Comparison of ENCODE assay signal across 20 cellular contexts in genomic region chr12:2047752-2048151, GRCh38. TPM values are rescaled to one million over a fixed set of nuclear protein-coding genes. Genes with fewer than 3 reads are reported as not detected.
A peak's percentile ranks its signal among the peaks of the same experiment; 100 is the strongest.
DNase-seq lines count a peak whose midpoint lies in the region; ATAC-seq, FAIRE-seq and TF ChIP-seq lines count a peak whose summit lies in the region.
"Had no signal": no experiment of that assay in that cellular context is flagged by ENCODE, and none has a peak within 500 bp of the region (broad histone marks: within the 10 kb centered on the region; RNA-seq: fewer than 3 reads in every experiment).

No MANE protein-coding gene starts in this region.

- in situ Hi-C loops in HepG2 (cut with HindIII; ENCODE audit: extremely low pct_ligation_motif_present, low pct_unique_long_range_greater_than_20kb), result no loop called here

- 6% methylated on average over 5 of the region's 7 CpGs for WGBS in HepG2 (ENCODE audit: low lambda C conversion rate)
- WGBS in right lobe of liver (ENCODE audit: insufficient coverage, low coverage, low lambda C conversion rate, missing lambda C conversion rate), result 84% methylated on average over 4 of the region's 7 CpGs

- DNase-seq in HepG2 (ENCODE audit: low spot score) (peak; percentile 24), right lobe of liver (no peak), RPMI7951 (ENCODE audit: low read depth) (peak; percentile 43), HTR-8/SVneo (ENCODE audit: insufficient read length, low spot score) (no peak), lower lobe of right lung (no peak)
- DNase-seq: AML-193; Caco-2; Calu3; CD4-positive, alpha-beta T cell; CD8-positive, alpha-beta T cell; DMS79 treated with DMSO at 0.1 percent for 48 hours; GF-D8 had no signal

- no peak for TF ChIP-seq CTCF in HepG2 (CRISPR knock-in tag; IDR thresholded peaks at IDR 0.05)
- TF ChIP-seq CTCF in right lobe of liver (IDR thresholded peaks at IDR 0.05), result no peak
- no peak for TF ChIP-seq CTCF in lower lobe of right lung (IDR thresholded peaks at IDR 0.05)

- intact Hi-C loops in HepG2 (cut with micrococcal nuclease; ENCODE audit: unreplicated experiment), result no loop called here
- intact Hi-C loops in right lobe of liver (cut with DNase I), result no loop called here
- intact Hi-C loops in lower lobe of right lung (cut with DNase I), result no loop called here

- H3K9me3 ChIP-seq in HepG2 (ENCODE audit: low read length), result no peaks in the 10 kb centered on the region
- H3K9me3 ChIP-seq in right lobe of liver, result no peaks in the 10 kb centered on the region
- H3K9me3 ChIP-seq in lower lobe of right lung, result no peaks in the 10 kb centered on the region
- H3K9me3 ChIP-seq: A549; BLaER1 treated with 17β-estradiol and CSF1 and Interleukin-3, amounts not matched to agents 10 nM and 100 nM; Caco-2 had no signal

- no peak for TF ChIP-seq RAD21 in HepG2 (CRISPR knock-in tag; IDR thresholded peaks at IDR 0.05)

- H3K36me3 ChIP-seq in HepG2 (replicated peaks in 1 of 2; ENCODE audit: control insufficient read depth in 1 of 2, insufficient read depth in 2 of 2, low read length in 2 of 2), result no peaks in the 10 kb centered on the region
- H3K36me3 ChIP-seq in right lobe of liver, result no peaks in the 10 kb centered on the region
- no peaks in the 10 kb centered on the region for H3K36me3 ChIP-seq in lower lobe of right lung
- H3K36me3 ChIP-seq: BLaER1 treated with 17β-estradiol and CSF1 and Interleukin-3, amounts not matched to agents 10 nM and 100 nM had no signal

- CTCF ChIA-PET in HepG2 (lab: Yijun Ruan, JAX; ENCODE audit: low intra/inter-chr PET ratio, low total read pairs), result no interaction called here

- FAIRE-seq in HepG2 (lab: Jason Lieb, UNC) (no peak), HTR-8/SVneo (lab: Jason Lieb, UNC) (no peak)
- FAIRE-seq: A549, D721Med, G401.6, GM12891, GM19239 had no signal

- no peak for TF ChIP-seq POLR2A in HepG2 (IDR thresholded peaks at IDR 0.05; ENCODE audit: insufficient read depth in 1 of 2, low read depth in 2 of 2, low read length in 2 of 2)
- TF ChIP-seq POLR2A in right lobe of liver (IDR thresholded peaks at IDR 0.05), result no peak

- no peak overlapping the region for H2AFZ ChIP-seq in HepG2 (ENCODE audit: low read length)

- H3K4me1 ChIP-seq in HepG2 (ENCODE audit: insufficient read depth, low read length), result peaks cover 33% of the 10 kb centered on the region
- H3K4me1 ChIP-seq in right lobe of liver, result no peaks in the 10 kb centered on the region
- H3K4me1 ChIP-seq in lower lobe of right lung, result peaks cover 6% of the 10 kb centered on the region
- H3K4me1 ChIP-seq: A549, Caco-2 had no signal

- H3K4me3 ChIP-seq in HepG2 (replicated peaks in 1 of 3; ENCODE audit: insufficient read depth in 1 of 3, low read depth in 2 of 3, low read length in 3 of 3) (0 out of 6 replicates have a peak overlapping the region, but pooled peaks of 1 of the 3 experiments have one; percentile 7), right lobe of liver (no peak overlapping the region), lower lobe of right lung (no peak overlapping the region)
- H3K4me3 ChIP-seq: A549; BLaER1 treated with 17β-estradiol and CSF1 and Interleukin-3, amounts not matched to agents 10 nM and 100 nM had no signal

- ATAC-seq in HepG2, result peak; percentile 48; the same call in 2 of the 3 replicates
- ATAC-seq in right lobe of liver, result no peak
- no peak for ATAC-seq in lower lobe of right lung
- ATAC-seq: A549; CD8-positive, alpha-beta T cell had no signal

- H4K20me1 ChIP-seq in HepG2 (ENCODE audit: insufficient read depth, low read length), result no peaks in the 10 kb centered on the region

- no peaks in the 10 kb centered on the region for H3K79me2 ChIP-seq in HepG2 (ENCODE audit: insufficient read depth, low read length)

- no peak for TF ChIP-seq EP300 in HepG2 (IDR thresholded peaks at IDR 0.05; ENCODE audit: low read depth in 2 of 2, low read length in 2 of 2)
- no peak for TF ChIP-seq EP300 in HepG2 (CRISPR knock-in tag; IDR thresholded peaks at IDR 0.05; ENCODE audit: borderline replicate concordance)

- POLR2A ChIA-PET in HepG2 (lab: Yijun Ruan, JAX), result no interaction called here

- H3K9ac ChIP-seq in HepG2 (ENCODE audit: insufficient read depth, low read depth, low read length), result no peak overlapping the region
- H3K9ac ChIP-seq: BLaER1 treated with 17β-estradiol and CSF1 and Interleukin-3, amounts not matched to agents 10 nM and 100 nM had no signal

- H3K27ac ChIP-seq in HepG2 (ENCODE audit: extremely low read length, insufficient read depth, low read length) (no peak overlapping the region), right lobe of liver (no peak overlapping the region), lower lobe of right lung (no peak overlapping the region)
- H3K27ac ChIP-seq: 22Rv1; A549; BLaER1 treated with 17β-estradiol and CSF1 and Interleukin-3, amounts not matched to agents 10 nM and 100 nM; C4-2B had no signal

- peak overlapping the region; percentile 28; the same call in 1 of the 2 replicates for H3K4me2 ChIP-seq in HepG2 (ENCODE audit: low read depth, low read length)
- H3K4me2 ChIP-seq: A549; BLaER1 treated with 17β-estradiol and CSF1 and Interleukin-3, amounts not matched to agents 10 nM and 100 nM had no signal

- H3K27me3 ChIP-seq in HepG2 (ENCODE audit: control insufficient read depth in 1 of 2, insufficient read depth in 2 of 2, low read length in 2 of 2), result peaks cover 3 to 53% of the 10 kb centered on the region in 2 experiments; a peak in 4 of 5 replicates
- H3K27me3 ChIP-seq in right lobe of liver, result peaks cover 0 to 7% of the 10 kb centered on the region in 2 donors
- H3K27me3 ChIP-seq in lower lobe of right lung (ENCODE audit: low read depth), result peaks cover 26% of the 10 kb centered on the region

- no TSS peak for BruUV-seq in HepG2 (replicated peaks; lab: Mats Ljungman, UMichigan)

TF ChIP-seq in HepG2, 621 proteins besides CTCF, POLR2A, EP300 and RAD21 (continues in another document):
- peak; percentile 58; the same call in 1 of the 2 replicates for TF ChIP-seq ETV5 (CRISPR knock-in tag; IDR thresholded peaks at IDR 0.05; ENCODE audit: borderline replicate concordance)

RNA-seq across cellular contexts. Expression of gene CACNA1C, which starts 5.0 kb away (rescaled TPM):
- total RNA-seq in HepG2 (2016; rRNA removed; fragmentation: Illumina TruSeq; extraction: Trizol), result not detected in 2 replicates
- total RNA-seq in HepG2 (2016; cell fraction: cytosol; rRNA removed; fragmentation: Illumina TruSeq; extraction: Trizol; ENCODE audit: low read depth), result not detected in 2 replicates
- total RNA-seq in HepG2 (2016; cell fraction: insoluble cytoplasmic fraction; rRNA removed; fragmentation: Illumina TruSeq; extraction: Trizol), result not detected in 2 replicates
- not detected in 2 replicates for total RNA-seq in HepG2 (2016; cell fraction: membrane; rRNA removed; fragmentation: Illumina TruSeq; extraction: Trizol)
- total RNA-seq in HepG2 (2016; cell fraction: nucleus; rRNA removed; fragmentation: Illumina TruSeq; extraction: Trizol), result not detected in 2 replicates
- polyA plus RNA-seq in HepG2 (2011; rRNA removed), result 0.05 TPM in 1 of 2 replicates, not detected in the other
- 0.01 TPM in 2 replicates for polyA plus RNA-seq in HepG2 (2011; cell fraction: cytosol; rRNA removed)
- polyA plus RNA-seq in HepG2 (2011; cell fraction: nucleus; rRNA removed), result 0.06 and 0.19 TPM in 2 replicates
- polyA plus RNA-seq in HepG2 (2012), result 0.04 TPM in 1 of 2 replicates, not detected in the other
- polyA plus RNA-seq in HepG2 (2016; cell fraction: cytosol; fragmentation: Illumina TruSeq; extraction: Trizol; ENCODE audit: low read depth), result not detected in 2 replicates
- polyA plus RNA-seq in HepG2 (2016; cell fraction: insoluble cytoplasmic fraction; fragmentation: Illumina TruSeq; extraction: Trizol; ENCODE audit: low read depth), result not detected in 2 replicates
- not detected in 2 replicates for polyA plus RNA-seq in HepG2 (2016; cell fraction: membrane; fragmentation: Illumina TruSeq; extraction: Trizol; ENCODE audit: low read depth)
- polyA plus RNA-seq in HepG2 (2016; cell fraction: nucleus; fragmentation: Illumina TruSeq; extraction: Trizol; ENCODE audit: insufficient read depth, low read depth), result not detected in 2 replicates
- polyA minus RNA-seq in HepG2 (2011; rRNA and poly(A)+ RNA removed; ENCODE audit: low replicate concordance), result 0.06 and 0.80 TPM in 2 replicates
- polyA minus RNA-seq in HepG2 (2011; cell fraction: cytosol; rRNA and poly(A)+ RNA removed), result not detected in 2 replicates
- 0.13 and 0.37 TPM in 2 replicates for polyA minus RNA-seq in HepG2 (2011; cell fraction: nucleus; rRNA and poly(A)+ RNA removed)
- total RNA-seq in right lobe of liver, result 1 to 10 TPM in 1 of 6 experiments, under 1 TPM in 5; 0.18 to 1.0 (median 0.57) TPM
- total RNA-seq in RPMI7951 (2014; rRNA removed; shearing (Covaris generic)), result 0.98 and 1.6 TPM in 2 replicates
- 8.4 TPM for total RNA-seq in lower lobe of right lung
- total RNA-seq: Caco-2, Calu3 had no signal
- polyA plus RNA-seq: A549 had no signal

RNA-seq across cellular contexts. Expression of gene DCP1B, which starts 43.5 kb away (rescaled TPM):
- total RNA-seq in HepG2 (2016; rRNA removed; fragmentation: Illumina TruSeq; extraction: Trizol) (11.4 and 12.4 TPM in 2 replicates), right lobe of liver (1 to 10 TPM; 4.1 to 7.6 (median 6.0) TPM), lower lobe of right lung (12.4 TPM)
- total RNA-seq in HepG2 (2016; cell fraction: cytosol; rRNA removed; fragmentation: Illumina TruSeq; extraction: Trizol; ENCODE audit: low read depth), result 3.3 and 4.0 TPM in 2 replicates
- total RNA-seq in HepG2 (2016; cell fraction: insoluble cytoplasmic fraction; rRNA removed; fragmentation: Illumina TruSeq; extraction: Trizol), result 9.6 and 11.0 TPM in 2 replicates
- total RNA-seq in HepG2 (2016; cell fraction: membrane; rRNA removed; fragmentation: Illumina TruSeq; extraction: Trizol), result 7.1 and 7.7 TPM in 2 replicates
- total RNA-seq in HepG2 (2016; cell fraction: nucleus; rRNA removed; fragmentation: Illumina TruSeq; extraction: Trizol), result 10.9 and 11.0 TPM in 2 replicates
- polyA plus RNA-seq in HepG2 (2011; rRNA removed), result 25.3 and 27.2 TPM in 2 replicates
- polyA plus RNA-seq in HepG2 (2011; cell fraction: cytosol; rRNA removed), result 20.2 and 21.1 TPM in 2 replicates
- polyA plus RNA-seq in HepG2 (2011; cell fraction: nucleus; rRNA removed), result 14.4 and 15.0 TPM in 2 replicates
- 10.1 and 10.6 TPM in 2 replicates for polyA plus RNA-seq in HepG2 (2012)
- polyA plus RNA-seq in HepG2 (2016; cell fraction: cytosol; fragmentation: Illumina TruSeq; extraction: Trizol; ENCODE audit: low read depth), result 2.5 and 2.6 TPM in 2 replicates
- 17.4 and 17.9 TPM in 2 replicates for polyA plus RNA-seq in HepG2 (2016; cell fraction: insoluble cytoplasmic fraction; fragmentation: Illumina TruSeq; extraction: Trizol; ENCODE audit: low read depth)
- polyA plus RNA-seq in HepG2 (2016; cell fraction: membrane; fragmentation: Illumina TruSeq; extraction: Trizol; ENCODE audit: low read depth), result 4.7 and 4.9 TPM in 2 replicates
- polyA plus RNA-seq in HepG2 (2016; cell fraction: nucleus; fragmentation: Illumina TruSeq; extraction: Trizol; ENCODE audit: insufficient read depth, low read depth), result 16.0 and 16.8 TPM in 2 replicates
- polyA minus RNA-seq in HepG2 (2011; rRNA and poly(A)+ RNA removed; ENCODE audit: low replicate concordance), result 7.5 and 22.8 TPM in 2 replicates
- 8.2 and 8.5 TPM in 2 replicates for polyA minus RNA-seq in HepG2 (2011; cell fraction: cytosol; rRNA and poly(A)+ RNA removed)
- polyA minus RNA-seq in HepG2 (2011; cell fraction: nucleus; rRNA and poly(A)+ RNA removed), result 29.7 and 35.1 TPM in 2 replicates
- total RNA-seq in RPMI7951 (2014; rRNA removed; shearing (Covaris generic)), result 9.0 and 11.2 TPM in 2 replicates

Comparison
In these comparisons a context has a peak if more than half of its experiments do, and no peak if none do; other contexts are left out.
1. DNase-seq: peak in HepG2 (single experiment) and RPMI7951 (single experiment); none in right lobe of liver (0 of 3), HTR-8/SVneo (single experiment) and lower lobe of right lung (single experiment).